In the genomic region with DNA sequence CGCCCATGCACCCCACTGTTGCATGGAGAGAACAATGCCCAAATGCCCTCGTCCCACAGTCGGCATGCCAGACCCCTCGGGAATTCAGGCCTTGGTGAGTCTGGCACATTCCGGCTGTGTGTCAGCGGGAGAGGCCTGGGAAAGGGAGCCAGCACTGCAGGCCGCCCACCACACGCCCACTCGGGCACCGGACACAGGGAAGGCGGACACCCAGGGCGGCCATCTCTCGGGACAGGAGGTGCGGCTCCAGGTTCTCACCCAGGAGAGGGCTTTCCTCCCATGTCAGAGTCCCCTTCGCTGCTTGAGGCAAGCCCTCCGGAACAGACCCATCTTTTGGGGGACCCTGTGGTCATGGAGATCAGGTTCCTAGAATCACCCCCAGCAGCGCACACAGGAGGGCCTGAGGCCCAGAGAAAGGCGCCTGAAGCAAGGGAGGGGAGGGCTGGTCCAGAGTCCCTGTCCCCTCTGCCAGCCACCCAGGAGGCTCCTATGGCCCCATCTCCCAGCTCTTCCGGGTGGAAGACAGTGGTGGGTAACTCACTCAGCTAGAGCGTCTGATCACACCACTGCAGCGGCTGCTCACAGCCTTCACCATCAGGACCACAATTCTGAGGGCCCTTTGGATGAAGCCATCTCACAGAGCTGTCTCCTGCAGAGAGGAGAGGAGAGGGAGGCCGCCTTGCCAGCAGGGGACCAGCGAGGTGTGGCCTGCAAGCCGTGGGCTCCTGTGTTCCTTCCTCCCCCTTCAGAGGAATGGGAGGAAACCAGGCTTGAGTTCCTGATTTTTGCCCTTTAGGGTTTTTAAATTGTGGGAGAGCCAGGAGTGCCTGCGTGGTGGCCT, we compare ENCODE assay signal across 1 cellular context.
TF ChIP-seq lines count a peak whose summit lies in the region.

No MANE protein-coding gene starts in this region.

TF ChIP-seq in Ishikawa, 13 proteins besides CTCF, POLR2A, EP300 and RAD21 (continued from another document):
- TF ChIP-seq, protein P1, sequence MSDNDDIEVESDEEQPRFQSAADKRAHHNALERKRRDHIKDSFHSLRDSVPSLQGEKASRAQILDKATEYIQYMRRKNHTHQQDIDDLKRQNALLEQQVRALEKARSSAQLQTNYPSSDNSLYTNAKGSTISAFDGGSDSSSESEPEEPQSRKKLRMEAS (IDR thresholded peaks at IDR 0.05), result peak; percentile 48; the same call in 1 of the 2 replicates
